Comparison of ENCODE assay signal across 18 cellular contexts in genomic region chr2:17756629-17757028, GRCh38. TPM values are rescaled to one million over a fixed set of nuclear protein-coding genes. Genes with fewer than 3 reads are reported as not detected.
DNase-seq lines count a peak whose midpoint lies in the region; ATAC-seq and TF ChIP-seq lines count a peak whose summit lies in the region.
"Had no signal": no experiment of that assay in that cellular context is flagged by ENCODE, and none has a peak within 500 bp of the region (broad histone marks: within the 10 kb centered on the region; RNA-seq: fewer than 3 reads in every experiment).

No MANE protein-coding gene starts in this region.

- ATAC-seq in HG02885 (IDR thresholded peaks at IDR 0.05; ENCODE audit: poor library complexity, unreplicated experiment), result no peak
- no peak for ATAC-seq in CD8-positive, alpha-beta T cell
- ATAC-seq: gastroesophageal sphincter had no signal

- peaks cover 6% of the 10 kb centered on the region for H3K36me3 ChIP-seq in SK-N-MC (ENCODE audit: insufficient read depth, low read length)
- no peaks in the 10 kb centered on the region for H3K36me3 ChIP-seq in CD8-positive, alpha-beta T cell (ENCODE audit: insufficient read depth, low read length)
- H3K36me3 ChIP-seq: gastroesophageal sphincter had no signal

- no peak overlapping the region for H3K4me3 Mint-ChIP-seq in CD8-positive, alpha-beta T cell

- POLR2A ChIA-PET in CD8-positive, alpha-beta T cell (lab: Charles Lee), result no interaction called here

- CTCF ChIA-PET in CD8-positive, alpha-beta T cell (lab: Charles Lee), result no interaction called here

- peaks cover 2% of the 10 kb centered on the region for H3K36me3 Mint-ChIP-seq in CD8-positive, alpha-beta T cell

- intact Hi-C loops in dorsolateral prefrontal cortex (cut with DNase I), result no loop called here
- intact Hi-C loops in CD8-positive, alpha-beta T cell (cut with DNase I, micrococcal nuclease), result no loop called here

- no peaks in the 10 kb centered on the region for H3K9me3 ChIP-seq in SK-N-MC (ENCODE audit: low read depth, low read length)
- H3K9me3 ChIP-seq in CD8-positive, alpha-beta T cell (ENCODE audit: low read length), result no peaks in the 10 kb centered on the region
- H3K9me3 ChIP-seq: gastroesophageal sphincter had no signal

- H3K27ac ChIP-seq in SK-N-MC, result no peak overlapping the region
- no peak overlapping the region for H3K27ac ChIP-seq in dorsolateral prefrontal cortex
- H3K27ac ChIP-seq in CD8-positive, alpha-beta T cell (ENCODE audit: low read depth, low read length), result no peak overlapping the region
- H3K27ac ChIP-seq: gastroesophageal sphincter had no signal

- DNase-seq in AG10803 (ENCODE audit: low read depth) (peak; percentile 26), GM12864 (ENCODE audit: low read depth) (no peak), SK-N-MC (ENCODE audit: low read depth, low spot score) (no peak), iris pigment epithelial cell (ENCODE audit: low read depth) (peak; percentile 56), dorsolateral prefrontal cortex (no peak), cerebellar cortex (ENCODE audit: low spot score) (no peak)
- no peak for DNase-seq in CD8-positive, alpha-beta T cell
- DNase-seq: activated gamma-delta T cell, AML-193, NCI-H2107, SIG-M5 had no signal

- peak overlapping the region; percentile 1 for H3K9ac ChIP-seq in SK-N-MC (ENCODE audit: insufficient read length)

- no peaks in the 10 kb centered on the region for H3K27me3 Mint-ChIP-seq in CD8-positive, alpha-beta T cell (ENCODE audit: low read depth)
- H3K27me3 Mint-ChIP-seq: progenitor cell of endocrine pancreas had no signal

- H3K4me1 ChIP-seq in CD8-positive, alpha-beta T cell (ENCODE audit: insufficient read depth, low read length), result peaks cover 17% of the 10 kb centered on the region

- H3K27me3 ChIP-seq in dorsolateral prefrontal cortex, result no peaks in the 10 kb centered on the region
- no peaks in the 10 kb centered on the region for H3K27me3 ChIP-seq in CD8-positive, alpha-beta T cell (ENCODE audit: insufficient read depth, low read length)
- H3K27me3 ChIP-seq: gastroesophageal sphincter had no signal

- H3K27ac Mint-ChIP-seq in CD8-positive, alpha-beta T cell, result no peak overlapping the region
- H3K27ac Mint-ChIP-seq: progenitor cell of endocrine pancreas had no signal

- no peaks in the 10 kb centered on the region for H3K9me3 Mint-ChIP-seq in CD8-positive, alpha-beta T cell

- TF ChIP-seq CTCF in AG10803 (conservative IDR thresholded peaks at IDR 0.05; ENCODE audit: low read length) (no peak), GM12864 (IDR thresholded peaks at IDR 0.05; ENCODE audit: low read depth, low read length, missing control alignments) (no peak), dorsolateral prefrontal cortex (IDR thresholded peaks at IDR 0.05 in 54 of 56, conservative IDR thresholded peaks at IDR 0.05 in 2 of 56; ENCODE audit: low read depth in 1 of 56, partially characterized antibody in 56 of 56) (no peak)
- TF ChIP-seq CTCF in CD8-positive, alpha-beta T cell (IDR thresholded peaks at IDR 0.05), result no peak

- H3K4me3 ChIP-seq in AG10803 (ENCODE audit: low read length) (no peak overlapping the region), GM12864 (ENCODE audit: low read depth, low read length) (peak overlapping the region; percentile 8; the same call in 1 of the 2 replicates), SK-N-MC (no peak overlapping the region), dorsolateral prefrontal cortex (no peak overlapping the region)
- H3K4me3 ChIP-seq in CD8-positive, alpha-beta T cell (ENCODE audit: low read depth, low read length), result no peak overlapping the region
- H3K4me3 ChIP-seq: gastroesophageal sphincter had no signal

- peaks cover 18% of the 10 kb centered on the region for H3K4me1 Mint-ChIP-seq in CD8-positive, alpha-beta T cell (ENCODE audit: low read depth)

RNA-seq across cellular contexts. Expression of gene GEN1, which starts 2.7 kb away (rescaled TPM):
- total RNA-seq in dorsolateral prefrontal cortex, result 10 to 100 TPM in 10 of 120 experiments, 1 to 10 TPM in 110; 2.6 to 17.6 (median 6.4) TPM
- total RNA-seq in CD8-positive, alpha-beta T cell, result 1 to 10 TPM; 6.3 to 7.3 TPM

RNA-seq across cellular contexts. Expression of gene SMC6, which starts 3.0 kb away (rescaled TPM):
- 10 to 100 TPM; 13.7 to 31.3 (median 22.0) TPM for total RNA-seq in dorsolateral prefrontal cortex
- total RNA-seq in CD8-positive, alpha-beta T cell, result 1 to 10 TPM; 5.0 to 6.2 TPM

RNA-seq across cellular contexts. Expression of gene MSGN1, which starts 59.6 kb away (rescaled TPM):
- not detected for total RNA-seq in dorsolateral prefrontal cortex
- total RNA-seq in CD8-positive, alpha-beta T cell, result not detected
- total RNA-seq: activated CD8-positive, alpha-beta memory T cell treated with anti-CD3 and anti-CD28 coated beads for 36 hours; bronchial epithelial cell; gastroesophageal sphincter; M059J; progenitor cell of endocrine pancreas; temporal lobe had no signal

Comparison
In these comparisons a context has a peak if more than half of its experiments do, and no peak if none do; other contexts are left out.
1. DNase-seq: peak in AG10803 (single experiment) and iris pigment epithelial cell (single experiment); none in GM12864 (single experiment), SK-N-MC (single experiment), dorsolateral prefrontal cortex (0 of 10), CD8-positive, alpha-beta T cell (0 of 7) and cerebellar cortex (single experiment).